In the genomic region with DNA sequence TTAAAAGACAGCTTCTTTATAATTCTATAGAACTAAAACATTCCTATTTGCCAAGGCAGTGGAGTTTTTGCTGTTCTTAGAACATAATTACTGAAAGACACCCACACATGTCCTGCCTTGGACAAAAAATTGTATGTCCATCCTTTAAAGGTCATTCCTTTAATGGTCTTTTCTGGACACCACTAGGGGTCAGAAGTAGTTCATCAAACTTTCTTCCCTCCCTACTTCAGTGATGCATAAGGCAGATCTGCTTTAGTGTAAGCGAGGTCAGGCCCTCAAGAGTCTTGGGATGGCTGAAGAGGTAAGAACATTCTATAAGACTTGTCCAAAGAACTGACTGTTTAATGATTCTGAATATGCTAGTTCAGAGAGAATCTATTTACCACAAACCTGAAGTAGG, we compare ENCODE assay signal across 1 cellular context.
TF ChIP-seq lines count a peak whose summit lies in the region.

No MANE protein-coding gene starts in this region.

TF ChIP-seq in K562, 482 proteins besides CTCF, POLR2A, EP300 and RAD21 (continued from another document and continues in another):
- TF ChIP-seq, protein P1, sequence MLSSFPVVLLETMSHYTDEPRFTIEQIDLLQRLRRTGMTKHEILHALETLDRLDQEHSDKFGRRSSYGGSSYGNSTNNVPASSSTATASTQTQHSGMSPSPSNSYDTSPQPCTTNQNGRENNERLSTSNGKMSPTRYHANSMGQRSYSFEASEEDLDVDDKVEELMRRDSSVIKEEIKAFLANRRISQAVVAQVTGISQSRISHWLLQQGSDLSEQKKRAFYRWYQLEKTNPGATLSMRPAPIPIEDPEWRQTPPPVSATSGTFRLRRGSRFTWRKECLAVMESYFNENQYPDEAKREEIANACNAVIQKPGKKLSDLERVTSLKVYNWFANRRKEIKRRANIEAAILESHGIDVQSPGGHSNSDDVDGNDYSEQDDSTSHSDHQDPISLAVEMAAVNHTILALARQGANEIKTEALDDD (IDR thresholded peaks at IDR 0.05) = peak; percentile 50; the same call in 1 of the 2 replicates
- TF ChIP-seq, protein P2, sequence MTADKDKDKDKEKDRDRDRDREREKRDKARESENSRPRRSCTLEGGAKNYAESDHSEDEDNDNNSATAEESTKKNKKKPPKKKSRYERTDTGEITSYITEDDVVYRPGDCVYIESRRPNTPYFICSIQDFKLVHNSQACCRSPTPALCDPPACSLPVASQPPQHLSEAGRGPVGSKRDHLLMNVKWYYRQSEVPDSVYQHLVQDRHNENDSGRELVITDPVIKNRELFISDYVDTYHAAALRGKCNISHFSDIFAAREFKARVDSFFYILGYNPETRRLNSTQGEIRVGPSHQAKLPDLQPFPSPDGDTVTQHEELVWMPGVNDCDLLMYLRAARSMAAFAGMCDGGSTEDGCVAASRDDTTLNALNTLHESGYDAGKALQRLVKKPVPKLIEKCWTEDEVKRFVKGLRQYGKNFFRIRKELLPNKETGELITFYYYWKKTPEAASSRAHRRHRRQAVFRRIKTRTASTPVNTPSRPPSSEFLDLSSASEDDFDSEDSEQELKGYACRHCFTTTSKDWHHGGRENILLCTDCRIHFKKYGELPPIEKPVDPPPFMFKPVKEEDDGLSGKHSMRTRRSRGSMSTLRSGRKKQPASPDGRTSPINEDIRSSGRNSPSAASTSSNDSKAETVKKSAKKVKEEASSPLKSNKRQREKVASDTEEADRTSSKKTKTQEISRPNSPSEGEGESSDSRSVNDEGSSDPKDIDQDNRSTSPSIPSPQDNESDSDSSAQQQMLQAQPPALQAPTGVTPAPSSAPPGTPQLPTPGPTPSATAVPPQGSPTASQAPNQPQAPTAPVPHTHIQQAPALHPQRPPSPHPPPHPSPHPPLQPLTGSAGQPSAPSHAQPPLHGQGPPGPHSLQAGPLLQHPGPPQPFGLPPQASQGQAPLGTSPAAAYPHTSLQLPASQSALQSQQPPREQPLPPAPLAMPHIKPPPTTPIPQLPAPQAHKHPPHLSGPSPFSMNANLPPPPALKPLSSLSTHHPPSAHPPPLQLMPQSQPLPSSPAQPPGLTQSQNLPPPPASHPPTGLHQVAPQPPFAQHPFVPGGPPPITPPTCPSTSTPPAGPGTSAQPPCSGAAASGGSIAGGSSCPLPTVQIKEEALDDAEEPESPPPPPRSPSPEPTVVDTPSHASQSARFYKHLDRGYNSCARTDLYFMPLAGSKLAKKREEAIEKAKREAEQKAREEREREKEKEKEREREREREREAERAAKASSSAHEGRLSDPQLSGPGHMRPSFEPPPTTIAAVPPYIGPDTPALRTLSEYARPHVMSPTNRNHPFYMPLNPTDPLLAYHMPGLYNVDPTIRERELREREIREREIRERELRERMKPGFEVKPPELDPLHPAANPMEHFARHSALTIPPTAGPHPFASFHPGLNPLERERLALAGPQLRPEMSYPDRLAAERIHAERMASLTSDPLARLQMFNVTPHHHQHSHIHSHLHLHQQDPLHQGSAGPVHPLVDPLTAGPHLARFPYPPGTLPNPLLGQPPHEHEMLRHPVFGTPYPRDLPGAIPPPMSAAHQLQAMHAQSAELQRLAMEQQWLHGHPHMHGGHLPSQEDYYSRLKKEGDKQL (CRISPR knock-in tag; IDR thresholded peaks at IDR 0.05; ENCODE audit: borderline replicate concordance) = no peak
- TF ChIP-seq CXXC5 (CRISPR knock-in tag; IDR thresholded peaks at IDR 0.05) = 0 out of 2 replicates have a peak, but pooled peaks have one; percentile 26
- TF ChIP-seq EP400 (IDR thresholded peaks at IDR 0.05) = peak; percentile 24; the same call in 1 of the 2 replicates
- TF ChIP-seq SRF (CRISPR knock-in tag; IDR thresholded peaks at IDR 0.05) = peak in 1 of 2 experiments; percentile 63; a peak in 1 of 4 replicates
- peak; percentile 9; the same call in 1 of the 2 replicates for TF ChIP-seq CBFA2T3 (IDR thresholded peaks at IDR 0.05)
- TF ChIP-seq BRD9 (IDR thresholded peaks at IDR 0.05; ENCODE audit: low read depth, partially characterized antibody) = no peak
- TF ChIP-seq CC2D1A (IDR thresholded peaks at IDR 0.05) = peak; percentile 88
- no peak for TF ChIP-seq MEF2D (tag; conservative IDR thresholded peaks at IDR 0.05; ENCODE audit: low read depth)
- peak; percentile 16; the same call in 1 of the 2 replicates for TF ChIP-seq ZNF24 (IDR thresholded peaks at IDR 0.05)
- TF ChIP-seq, protein P3, sequence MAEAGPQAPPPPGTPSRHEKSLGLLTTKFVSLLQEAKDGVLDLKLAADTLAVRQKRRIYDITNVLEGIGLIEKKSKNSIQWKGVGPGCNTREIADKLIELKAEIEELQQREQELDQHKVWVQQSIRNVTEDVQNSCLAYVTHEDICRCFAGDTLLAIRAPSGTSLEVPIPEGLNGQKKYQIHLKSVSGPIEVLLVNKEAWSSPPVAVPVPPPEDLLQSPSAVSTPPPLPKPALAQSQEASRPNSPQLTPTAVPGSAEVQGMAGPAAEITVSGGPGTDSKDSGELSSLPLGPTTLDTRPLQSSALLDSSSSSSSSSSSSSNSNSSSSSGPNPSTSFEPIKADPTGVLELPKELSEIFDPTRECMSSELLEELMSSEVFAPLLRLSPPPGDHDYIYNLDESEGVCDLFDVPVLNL (CRISPR knock-in tag; IDR thresholded peaks at IDR 0.05; ENCODE audit: low read depth) = no peak
- peak; percentile 29; the same call in 1 of the 2 replicates for TF ChIP-seq TEAD4 (IDR thresholded peaks at IDR 0.05; ENCODE audit: low read length)
- TF ChIP-seq TEAD4 (CRISPR knock-in tag; IDR thresholded peaks at IDR 0.05; ENCODE audit: borderline replicate concordance) = no peak
- TF ChIP-seq SP1 (CRISPR knock-in tag; IDR thresholded peaks at IDR 0.05) = 0 out of 2 replicates have a peak, but pooled peaks have one; percentile 36
- no peak for TF ChIP-seq SIN3A (IDR thresholded peaks at IDR 0.05; ENCODE audit: borderline replicate concordance in 2 of 2, control insufficient read depth in 1 of 2, low read depth in 2 of 2, low read length in 2 of 2)
- TF ChIP-seq, protein P4, sequence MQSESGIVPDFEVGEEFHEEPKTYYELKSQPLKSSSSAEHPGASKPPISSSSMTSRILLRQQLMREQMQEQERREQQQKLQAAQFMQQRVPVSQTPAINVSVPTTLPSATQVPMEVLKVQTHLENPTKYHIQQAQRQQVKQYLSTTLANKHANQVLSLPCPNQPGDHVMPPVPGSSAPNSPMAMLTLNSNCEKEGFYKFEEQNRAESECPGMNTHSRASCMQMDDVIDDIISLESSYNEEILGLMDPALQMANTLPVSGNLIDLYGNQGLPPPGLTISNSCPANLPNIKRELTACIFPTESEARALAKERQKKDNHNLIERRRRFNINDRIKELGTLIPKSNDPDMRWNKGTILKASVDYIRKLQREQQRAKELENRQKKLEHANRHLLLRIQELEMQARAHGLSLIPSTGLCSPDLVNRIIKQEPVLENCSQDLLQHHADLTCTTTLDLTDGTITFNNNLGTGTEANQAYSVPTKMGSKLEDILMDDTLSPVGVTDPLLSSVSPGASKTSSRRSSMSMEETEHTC (IDR thresholded peaks at IDR 0.05) = 0 out of 2 replicates have a peak, but pooled peaks have one; percentile 36
- no peak for TF ChIP-seq ZNF197 (CRISPR knock-in tag; IDR thresholded peaks at IDR 0.05; ENCODE audit: low read depth)
- peak; percentile 42; the same call in 1 of the 2 replicates for TF ChIP-seq NFATC3 (IDR thresholded peaks at IDR 0.05)
- no peak for TF ChIP-seq ILK (tag; IDR thresholded peaks at IDR 0.05; ENCODE audit: borderline replicate concordance, low read depth)
- TF ChIP-seq, protein P5, sequence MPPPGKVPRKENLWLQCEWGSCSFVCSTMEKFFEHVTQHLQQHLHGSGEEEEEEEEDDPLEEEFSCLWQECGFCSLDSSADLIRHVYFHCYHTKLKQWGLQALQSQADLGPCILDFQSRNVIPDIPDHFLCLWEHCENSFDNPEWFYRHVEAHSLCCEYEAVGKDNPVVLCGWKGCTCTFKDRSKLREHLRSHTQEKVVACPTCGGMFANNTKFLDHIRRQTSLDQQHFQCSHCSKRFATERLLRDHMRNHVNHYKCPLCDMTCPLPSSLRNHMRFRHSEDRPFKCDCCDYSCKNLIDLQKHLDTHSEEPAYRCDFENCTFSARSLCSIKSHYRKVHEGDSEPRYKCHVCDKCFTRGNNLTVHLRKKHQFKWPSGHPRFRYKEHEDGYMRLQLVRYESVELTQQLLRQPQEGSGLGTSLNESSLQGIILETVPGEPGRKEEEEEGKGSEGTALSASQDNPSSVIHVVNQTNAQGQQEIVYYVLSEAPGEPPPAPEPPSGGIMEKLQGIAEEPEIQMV (tag; conservative IDR thresholded peaks at IDR 0.05; ENCODE audit: low read depth) = no peak
- TF ChIP-seq ZNF780A (CRISPR knock-in tag; IDR thresholded peaks at IDR 0.05) = no peak
- no peak for TF ChIP-seq RBM14 (IDR thresholded peaks at IDR 0.05; ENCODE audit: borderline replicate concordance, insufficient read depth, low read depth, low read length)
- TF ChIP-seq, protein P6, sequence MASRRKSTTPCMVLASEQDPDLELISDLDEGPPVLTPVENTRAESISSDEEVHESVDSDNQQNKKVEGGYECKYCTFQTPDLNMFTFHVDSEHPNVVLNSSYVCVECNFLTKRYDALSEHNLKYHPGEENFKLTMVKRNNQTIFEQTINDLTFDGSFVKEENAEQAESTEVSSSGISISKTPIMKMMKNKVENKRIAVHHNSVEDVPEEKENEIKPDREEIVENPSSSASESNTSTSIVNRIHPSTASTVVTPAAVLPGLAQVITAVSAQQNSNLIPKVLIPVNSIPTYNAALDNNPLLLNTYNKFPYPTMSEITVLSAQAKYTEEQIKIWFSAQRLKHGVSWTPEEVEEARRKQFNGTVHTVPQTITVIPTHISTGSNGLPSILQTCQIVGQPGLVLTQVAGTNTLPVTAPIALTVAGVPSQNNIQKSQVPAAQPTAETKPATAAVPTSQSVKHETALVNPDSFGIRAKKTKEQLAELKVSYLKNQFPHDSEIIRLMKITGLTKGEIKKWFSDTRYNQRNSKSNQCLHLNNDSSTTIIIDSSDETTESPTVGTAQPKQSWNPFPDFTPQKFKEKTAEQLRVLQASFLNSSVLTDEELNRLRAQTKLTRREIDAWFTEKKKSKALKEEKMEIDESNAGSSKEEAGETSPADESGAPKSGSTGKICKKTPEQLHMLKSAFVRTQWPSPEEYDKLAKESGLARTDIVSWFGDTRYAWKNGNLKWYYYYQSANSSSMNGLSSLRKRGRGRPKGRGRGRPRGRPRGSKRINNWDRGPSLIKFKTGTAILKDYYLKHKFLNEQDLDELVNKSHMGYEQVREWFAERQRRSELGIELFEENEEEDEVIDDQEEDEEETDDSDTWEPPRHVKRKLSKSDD (conservative IDR thresholded peaks at IDR 0.05; ENCODE audit: low read length) = no peak
- no peak for TF ChIP-seq ASH1L (IDR thresholded peaks at IDR 0.05; ENCODE audit: borderline replicate concordance, low read depth, partially characterized antibody)
- TF ChIP-seq NCOA4 (IDR thresholded peaks at IDR 0.05; ENCODE audit: partially characterized antibody) = no peak
- peak; percentile 51 for TF ChIP-seq TCF3 (CRISPR knock-in tag; IDR thresholded peaks at IDR 0.05)
- TF ChIP-seq ZNF507 (tag; conservative IDR thresholded peaks at IDR 0.05) = no peak
- no peak for TF ChIP-seq SIX5 (IDR thresholded peaks at IDR 0.05; ENCODE audit: borderline replicate concordance in 1 of 2, insufficient read depth in 1 of 2, low read depth in 1 of 2, low read length in 2 of 2)
- no peak for TF ChIP-seq RBM17 (IDR thresholded peaks at IDR 0.05; ENCODE audit: borderline replicate concordance, low read depth, low read length)
- TF ChIP-seq RCOR1 (IDR thresholded peaks at IDR 0.05; ENCODE audit: borderline replicate concordance in 1 of 2, low read depth in 2 of 2, low read length in 2 of 2) = peak in 1 of 2 experiments; percentile 87; a peak in 2 of 4 replicates
- TF ChIP-seq, protein P7, sequence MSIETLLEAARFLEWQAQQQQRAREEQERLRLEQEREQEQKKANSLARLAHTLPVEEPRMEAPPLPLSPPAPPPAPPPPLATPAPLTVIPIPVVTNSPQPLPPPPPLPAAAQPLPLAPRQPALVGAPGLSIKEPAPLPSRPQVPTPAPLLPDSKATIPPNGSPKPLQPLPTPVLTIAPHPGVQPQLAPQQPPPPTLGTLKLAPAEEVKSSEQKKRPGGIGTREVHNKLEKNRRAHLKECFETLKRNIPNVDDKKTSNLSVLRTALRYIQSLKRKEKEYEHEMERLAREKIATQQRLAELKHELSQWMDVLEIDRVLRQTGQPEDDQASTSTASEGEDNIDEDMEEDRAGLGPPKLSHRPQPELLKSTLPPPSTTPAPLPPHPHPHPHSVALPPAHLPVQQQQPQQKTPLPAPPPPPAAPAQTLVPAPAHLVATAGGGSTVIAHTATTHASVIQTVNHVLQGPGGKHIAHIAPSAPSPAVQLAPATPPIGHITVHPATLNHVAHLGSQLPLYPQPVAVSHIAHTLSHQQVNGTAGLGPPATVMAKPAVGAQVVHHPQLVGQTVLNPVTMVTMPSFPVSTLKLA (conservative IDR thresholded peaks at IDR 0.05) = peak in 1 of 2 experiments; percentile 45; a peak in 2 of 4 replicates
- no peak for TF ChIP-seq ZNF431 (CRISPR knock-in tag; IDR thresholded peaks at IDR 0.05)
- TF ChIP-seq EGR1 (conservative IDR thresholded peaks at IDR 0.05) = peak; percentile 46
- TF ChIP-seq SAP30 (IDR thresholded peaks at IDR 0.05; ENCODE audit: borderline replicate concordance, insufficient read depth, low read depth, low read length, poor library complexity, severe bottlenecking) = no peak
- 0 out of 3 replicates have a peak, but pooled peaks of 1 of the 2 experiments have one; percentile 39 for TF ChIP-seq CBX3 (IDR thresholded peaks at IDR 0.05; ENCODE audit: borderline replicate concordance in 1 of 2, low read length in 2 of 2)
- no peak for TF ChIP-seq ZNF143 (CRISPR knock-in tag; IDR thresholded peaks at IDR 0.05)
- TF ChIP-seq, protein P8, sequence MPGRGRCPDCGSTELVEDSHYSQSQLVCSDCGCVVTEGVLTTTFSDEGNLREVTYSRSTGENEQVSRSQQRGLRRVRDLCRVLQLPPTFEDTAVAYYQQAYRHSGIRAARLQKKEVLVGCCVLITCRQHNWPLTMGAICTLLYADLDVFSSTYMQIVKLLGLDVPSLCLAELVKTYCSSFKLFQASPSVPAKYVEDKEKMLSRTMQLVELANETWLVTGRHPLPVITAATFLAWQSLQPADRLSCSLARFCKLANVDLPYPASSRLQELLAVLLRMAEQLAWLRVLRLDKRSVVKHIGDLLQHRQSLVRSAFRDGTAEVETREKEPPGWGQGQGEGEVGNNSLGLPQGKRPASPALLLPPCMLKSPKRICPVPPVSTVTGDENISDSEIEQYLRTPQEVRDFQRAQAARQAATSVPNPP (IDR thresholded peaks at IDR 0.05; ENCODE audit: borderline replicate concordance, insufficient read depth, insufficient read length) = no peak
- TF ChIP-seq ARNT (IDR thresholded peaks at IDR 0.05) = 0 out of 4 replicates have a peak, but pooled peaks of 1 of the 2 experiments have one; percentile 53
- TF ChIP-seq, protein P9, sequence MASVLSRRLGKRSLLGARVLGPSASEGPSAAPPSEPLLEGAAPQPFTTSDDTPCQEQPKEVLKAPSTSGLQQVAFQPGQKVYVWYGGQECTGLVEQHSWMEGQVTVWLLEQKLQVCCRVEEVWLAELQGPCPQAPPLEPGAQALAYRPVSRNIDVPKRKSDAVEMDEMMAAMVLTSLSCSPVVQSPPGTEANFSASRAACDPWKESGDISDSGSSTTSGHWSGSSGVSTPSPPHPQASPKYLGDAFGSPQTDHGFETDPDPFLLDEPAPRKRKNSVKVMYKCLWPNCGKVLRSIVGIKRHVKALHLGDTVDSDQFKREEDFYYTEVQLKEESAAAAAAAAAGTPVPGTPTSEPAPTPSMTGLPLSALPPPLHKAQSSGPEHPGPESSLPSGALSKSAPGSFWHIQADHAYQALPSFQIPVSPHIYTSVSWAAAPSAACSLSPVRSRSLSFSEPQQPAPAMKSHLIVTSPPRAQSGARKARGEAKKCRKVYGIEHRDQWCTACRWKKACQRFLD (CRISPR knock-in tag; IDR thresholded peaks at IDR 0.05) = no peak
